Comparison of ENCODE assay signal across 28 cellular contexts in genomic region chr5:78056053-78056452, GRCh38.
"Had no signal": no experiment of that assay in that cellular context is flagged by ENCODE, and none has a peak within 500 bp of the region (broad histone marks: within the 10 kb centered on the region; RNA-seq: fewer than 3 reads in every experiment).

No MANE protein-coding gene starts in this region.

- H3K4me1 ChIP-seq: ascending aorta, breast epithelium, colonic mucosa had no signal

- FAIRE-seq: endometrium, frontal cortex had no signal

- DNase-seq: activated CD4-positive, alpha-beta memory T cell treated with anti-CD3 and anti-CD28 coated beads, Interleukin-2, amount 10 ng/mL, durations not matched to agents 7 days and 5 days; activated CD4-positive, alpha-beta T cell treated with anti-CD3 and anti-CD28 coated beads for 1 hour; activated CD4-positive, alpha-beta T cell treated with anti-CD3 and anti-CD28 coated beads for 4 hours; activated CD4-positive, alpha-beta T cell treated with anti-CD3 and anti-CD28 coated beads, Interleukin-2, amount 10 ng/mL, durations not matched to agents 7 days and 5 days; activated CD4-positive, alpha-beta T cell treated with anti-CD3 and anti-CD28 coated beads, Interleukin-2, amount 50 U/mL, for 4 hours; activated CD8-positive, alpha-beta memory T cell treated with anti-CD3 and anti-CD28 coated beads, Interleukin-2, amount 50 U/mL, for 48 hours; activated gamma-delta T cell; activated naive CD4-positive, alpha-beta T cell; activated naive CD4-positive, alpha-beta T cell treated with anti-CD3 and anti-CD28 coated beads, Interleukin-2, amount 10 ng/mL, durations not matched to agents 7 days and 5 days; activated naive CD8-positive, alpha-beta T cell treated with anti-CD3 and anti-CD28 coated beads, Interleukin-2, amount 10 ng/mL, durations not matched to agents 7 days and 5 days; activated T-cell treated with anti-CD3 and anti-CD28 coated beads for 4 hours; activated T-cell treated with anti-CD3 and anti-CD28 coated beads, Interleukin-2, amount 50 U/mL, for 24 hours; activated T-cell treated with anti-CD3 and anti-CD28 coated beads, Interleukin-2, amount 50 U/mL, for 72 hours; central memory CD4-positive, alpha-beta T cell; cerebellar nuclear complex; colonic mucosa; effector CD8-positive, alpha-beta T cell; foreskin fibroblast; head of caudate nucleus; T-helper 2 cell had no signal

- H3K4me3 ChIP-seq: breast epithelium, cardiac muscle cell, colonic mucosa had no signal

- H3K36me3 ChIP-seq: ascending aorta, breast epithelium, cardiac muscle cell, colonic mucosa had no signal

- H3K9me3 ChIP-seq: ascending aorta, breast epithelium, colonic mucosa had no signal

- H3K27me3 ChIP-seq: ascending aorta, breast epithelium, cardiac muscle cell, colonic mucosa had no signal

- ATAC-seq: activated naive CD4-positive, alpha-beta T cell treated with anti-CD3 and anti-CD28 coated beads, Interleukin-2, amount 50 U/mL, for 72 hours; activated T-cell treated with anti-CD3 and anti-CD28 coated beads, Interleukin-2, amount 50 U/mL, for 72 hours; esophagus mucosa; WTC11 had no signal
